Comparison of ENCODE assay signal across 19 cellular contexts in genomic region chr11:85828640-85828978, GRCh38. TPM values are rescaled to one million over a fixed set of nuclear protein-coding genes. Genes with fewer than 3 reads are reported as not detected.
DNase-seq lines count a peak whose midpoint lies in the region; ATAC-seq and TF ChIP-seq lines count a peak whose summit lies in the region.
"Had no signal": no experiment of that assay in that cellular context is flagged by ENCODE, and none has a peak within 500 bp of the region (broad histone marks: within the 10 kb centered on the region; RNA-seq: fewer than 3 reads in every experiment).

No MANE protein-coding gene starts in this region.

- H2AFZ ChIP-seq in IMR-90 (replicated peaks; ENCODE audit: low read length, poor library complexity) (no peak overlapping the region), smooth muscle cell (ENCODE audit: low read depth) (no peak overlapping the region)
- H2AFZ ChIP-seq: neural progenitor cell had no signal

- H3K4me3 ChIP-seq in IMR-90 (ENCODE audit: insufficient read depth, low read depth, low read length) (no peak overlapping the region), smooth muscle cell (no peak overlapping the region), ascending aorta (no peak overlapping the region)
- H3K4me3 ChIP-seq: neural progenitor cell, thyroid gland had no signal

- H2BK20ac ChIP-seq in IMR-90 (ENCODE audit: low read depth, low read length): peak overlapping the region; percentile 98

- no peaks in the 10 kb centered on the region for H3K79me2 ChIP-seq in smooth muscle cell (ENCODE audit: low read depth)

- H3K27ac ChIP-seq in IMR-90 (ENCODE audit: insufficient read depth, low read length) (peak overlapping the region; percentile 69), epithelial cell of prostate (peak overlapping the region; percentile 43), smooth muscle cell (ENCODE audit: low read depth) (peak overlapping the region; percentile 87), ascending aorta (no peak overlapping the region)
- H3K27ac ChIP-seq: neural progenitor cell, thyroid gland had no signal

- H3K36me3 ChIP-seq in IMR-90 (ENCODE audit: control insufficient read depth, insufficient read depth, low read length) (no peaks in the 10 kb centered on the region), smooth muscle cell (ENCODE audit: low read depth) (no peaks in the 10 kb centered on the region), ascending aorta (no peaks in the 10 kb centered on the region)
- H3K36me3 ChIP-seq: neural progenitor cell, thyroid gland had no signal

- peak overlapping the region; percentile 19; the same call in 1 of the 2 replicates for H3K23ac ChIP-seq in IMR-90 (ENCODE audit: low read depth, low read length)

- peaks cover 7% of the 10 kb centered on the region for H3F3A ChIP-seq in smooth muscle cell (ENCODE audit: low read depth)

- BruUV-seq in IMR-90 (replicated peaks; lab: Mats Ljungman, UMichigan): no TSS peak

- DNase-seq in NCI-H748 (lab: John Stamatoyannopoulos, UW; ENCODE audit: unreplicated experiment) (peak; percentile 5), NCI-H748 treated with DMSO at 0.1 percent for 48 hours (lab: John Stamatoyannopoulos, UW) (no peak), IMR-90 (no peak), epithelial cell of prostate (ENCODE audit: low read depth, low spot score) (no peak), smooth muscle cell (lab: John Stamatoyannopoulos, UW; ENCODE audit: unreplicated experiment) (no peak), kidney glomerular epithelial cell (lab: John Stamatoyannopoulos, UW) (no peak), ascending aorta (ENCODE audit: low spot score in 2 of 2) (no peak)
- DNase-seq: activated CD4-positive, CD25-positive, alpha-beta regulatory T cell treated with anti-CD3 and anti-CD28 coated beads, Interleukin-2, amount 50 U/mL, for 72 hours; activated CD8-positive, alpha-beta memory T cell treated with anti-CD3 and anti-CD28 coated beads, Interleukin-2, amount 10 ng/mL, durations not matched to agents 7 days and 5 days; activated gamma-delta T cell; CD8-positive, alpha-beta T cell; DND-41; GOT3; left colon; midbrain; NCI-H2029; thyroid gland had no signal

- CTCF ChIA-PET in IMR-90 (lab: Yijun Ruan, JAX): no interaction called here

- dilution Hi-C loops in IMR-90 (cut with HindIII; ENCODE audit: low sequenced_read_pairs, unreplicated experiment): no loop called here

- H3K4me2 ChIP-seq in IMR-90 (ENCODE audit: low read depth, low read length) (0 out of 2 replicates have a peak overlapping the region, but pooled peaks have one; percentile 1), smooth muscle cell (peak overlapping the region; percentile 32)
- H3K4me2 ChIP-seq: neural progenitor cell had no signal

- H2BK5ac ChIP-seq in IMR-90 (ENCODE audit: low read depth, low read length, poor library complexity, severe bottlenecking): peak overlapping the region; percentile 92

- H3K79me1 ChIP-seq in IMR-90 (ENCODE audit: low read depth in 1 of 2, low read length in 2 of 2): peaks cover 0 to 12% of the 10 kb centered on the region in 2 experiments; a peak in 2 of 4 replicates

- H3K9ac ChIP-seq in IMR-90 (ENCODE audit: low read depth, low read length) (no peak overlapping the region), smooth muscle cell (ENCODE audit: low read depth) (no peak overlapping the region)
- H3K9ac ChIP-seq: neural progenitor cell had no signal

- peak overlapping the region; percentile 69; the same call in 2 of the 3 replicates for H2BK15ac ChIP-seq in IMR-90 (ENCODE audit: low read depth, low read length)

- H2BK120ac ChIP-seq in IMR-90 (ENCODE audit: low read depth, low read length): peak overlapping the region; percentile 91

- no peak overlapping the region for H2AK9ac ChIP-seq in IMR-90 (replicated peaks; ENCODE audit: low read depth, low read length, poor library complexity)

- H2AK5ac ChIP-seq in IMR-90 (ENCODE audit: low read depth, low read length): peak overlapping the region; percentile 77

- peak overlapping the region; percentile 87 for H3K18ac ChIP-seq in IMR-90 (ENCODE audit: low read depth, low read length)

- no peak for TF ChIP-seq POLR2A in IMR-90 (IDR thresholded peaks at IDR 0.05; ENCODE audit: low read depth, low read length)

- H3K4ac ChIP-seq in IMR-90 (ENCODE audit: low read depth, low read length): peak overlapping the region; percentile 89

- peaks cover 4% of the 10 kb centered on the region; the same call in 1 of the 2 replicates for H4K20me1 ChIP-seq in IMR-90 (ENCODE audit: insufficient read depth, low read length)
- no peaks in the 10 kb centered on the region for H4K20me1 ChIP-seq in smooth muscle cell (ENCODE audit: low read depth)

- H3K4me1 ChIP-seq in IMR-90 (ENCODE audit: control insufficient read depth, insufficient read depth, low read length): peaks cover 28% of the 10 kb centered on the region
- H3K4me1 ChIP-seq in smooth muscle cell (ENCODE audit: low read depth): peaks cover 4% of the 10 kb centered on the region
- peaks cover 0 to 14% of the 10 kb centered on the region in 2 donors for H3K4me1 ChIP-seq in ascending aorta
- H3K4me1 ChIP-seq: neural progenitor cell had no signal

- ATAC-seq in IMR-90 (ENCODE audit: low read depth): no peak
- ATAC-seq in HG02798 (IDR thresholded peaks at IDR 0.05; ENCODE audit: poor library complexity, unreplicated experiment): no peak
- ATAC-seq: CD8-positive, alpha-beta T cell had no signal

- peak overlapping the region; percentile 62; the same call in 1 of the 2 replicates for H4K5ac ChIP-seq in IMR-90 (ENCODE audit: low read depth, low read length)

- TF ChIP-seq RAD21 in IMR-90 (IDR thresholded peaks at IDR 0.05; ENCODE audit: low read length): no peak

- H3K27me3 ChIP-seq in IMR-90 (ENCODE audit: control insufficient read depth, insufficient read depth, low read length): no peaks in the 10 kb centered on the region
- no peaks in the 10 kb centered on the region for H3K27me3 ChIP-seq in smooth muscle cell (ENCODE audit: low read depth)
- no peaks in the 10 kb centered on the region for H3K27me3 ChIP-seq in ascending aorta
- H3K27me3 ChIP-seq: neural progenitor cell, thyroid gland had no signal

- POLR2A ChIA-PET in IMR-90 (lab: Charles Lee; ENCODE audit: unreplicated experiment): interaction anchor here (0.6 kb wide), 1 partner anchor 190 kb away, joined by 4 read pairs; no protein-coding TSS in a partner anchor

- TF ChIP-seq CTCF in IMR-90 (conservative IDR thresholded peaks at IDR 0.05; ENCODE audit: low read depth, low read length): no peak
- TF ChIP-seq CTCF in smooth muscle cell (IDR thresholded peaks at IDR 0.05; ENCODE audit: borderline replicate concordance, insufficient read depth, poor library complexity, severe bottlenecking): no peak
- no peak for TF ChIP-seq CTCF in ascending aorta (IDR thresholded peaks at IDR 0.05)

- no CpG with 5 or more reads among the region's 1 CpG for whole genome bisulfite sequencing in IMR-90 (ENCODE audit: extremely low coverage in 2 of 2, insufficient read length in 1 of 2), 2 experiments
- 55% methylated on average over 1 of the region's 1 CpG for WGBS in smooth muscle cell (ENCODE audit: low lambda C conversion rate)

- H4K8ac ChIP-seq in IMR-90 (ENCODE audit: low read depth in 2 of 2, low read length in 2 of 2): peak overlapping the region; percentile 13 to 74; a peak in 3 of 4 replicates

- H4K91ac ChIP-seq in IMR-90 (ENCODE audit: insufficient read depth, low read depth, low read length): peak overlapping the region; percentile 93

- in situ Hi-C loops in IMR-90 (cut with MboI; ENCODE audit: low sequenced_read_pairs): loop anchor here (10.0 kb wide), 1 partner anchor 144 kb away; the partner anchor contains the start of gene CCDC89

- intact Hi-C loops in IMR-90 (cut with micrococcal nuclease): loop anchor here (2.0 kb wide), 2 partner anchors 110 to 134 kb away; no protein-coding TSS in a partner anchor
- intact Hi-C loops in ascending aorta (cut with DNase I): no loop called here

- H3K14ac ChIP-seq in IMR-90 (replicated peaks; ENCODE audit: low read depth, low read length): peak overlapping the region; percentile 87

- H3K56ac ChIP-seq in IMR-90 (ENCODE audit: extremely low read depth, insufficient read depth, low read length): no peak overlapping the region

- H3K9me1 ChIP-seq in IMR-90 (ENCODE audit: insufficient read depth, low read length): peaks cover 28% of the 10 kb centered on the region

- H3K9me3 ChIP-seq in IMR-90 (ENCODE audit: control insufficient read depth, insufficient read depth, low read length) (no peaks in the 10 kb centered on the region), smooth muscle cell (replicated peaks; ENCODE audit: low read depth) (no peaks in the 10 kb centered on the region), ascending aorta (no peaks in the 10 kb centered on the region)
- H3K9me3 ChIP-seq: thyroid gland had no signal

TF ChIP-seq in IMR-90, 13 proteins besides CTCF, POLR2A, EP300 and RAD21 (continues in another document):
- TF ChIP-seq RCOR1 (IDR thresholded peaks at IDR 0.05; ENCODE audit: insufficient replicate concordance, low read length) (no peak), MXI1 (IDR thresholded peaks at IDR 0.05; ENCODE audit: borderline replicate concordance, low read depth, low read length) (no peak), USF2 (IDR thresholded peaks at IDR 0.05; ENCODE audit: low read depth, low read length) (no peak), MAFK (IDR thresholded peaks at IDR 0.05; ENCODE audit: low read depth, low read length) (no peak), NFE2L2 (IDR thresholded peaks at IDR 0.05; ENCODE audit: low read depth, low read length) (no peak), FOS (IDR thresholded peaks at IDR 0.05; ENCODE audit: low read depth, low read length) (no peak), BHLHE40 (IDR thresholded peaks at IDR 0.05; ENCODE audit: low read depth, low read length) (no peak), RFX5 (IDR thresholded peaks at IDR 0.05; ENCODE audit: low read depth, low read length) (no peak)

RNA-seq across cellular contexts. Expression of gene SYTL2, which starts 17.7 kb away (rescaled TPM):
- 45.2 and 59.4 TPM in 2 replicates for total RNA-seq in IMR-90 (2012; rRNA removed)
- 49.5 and 70.0 TPM in 2 replicates for polyA plus RNA-seq in IMR-90 (2012; rRNA removed)
- polyA plus RNA-seq in IMR-90 (2012; cell fraction: cytosol; rRNA removed): 13.7 and 35.1 TPM in 2 replicates
- 31.2 and 414 TPM in 2 replicates for polyA plus RNA-seq in IMR-90 (2012; cell fraction: nucleus; rRNA removed; ENCODE audit: low replicate concordance)
- total RNA-seq in smooth muscle cell: 50.7 and 73.0 TPM in 2 replicates
- 7.2 and 10.4 TPM in 2 replicates for polyA plus RNA-seq in smooth muscle cell
- total RNA-seq in ascending aorta: 151 TPM

RNA-seq across cellular contexts. Expression of gene CCDC83, which starts 26.6 kb away (rescaled TPM):
- total RNA-seq in IMR-90 (2012; rRNA removed): not detected in 2 replicates
- polyA plus RNA-seq in IMR-90 (2012; rRNA removed): not detected in 2 replicates
- polyA plus RNA-seq in IMR-90 (2012; cell fraction: cytosol; rRNA removed): not detected in 2 replicates
- not detected in 2 replicates for polyA plus RNA-seq in IMR-90 (2012; cell fraction: nucleus; rRNA removed; ENCODE audit: low replicate concordance)
- total RNA-seq in smooth muscle cell: not detected in 2 replicates
- polyA plus RNA-seq in smooth muscle cell: 0.28 TPM in 1 of 2 replicates, not detected in the other
- total RNA-seq in ascending aorta: not detected
- total RNA-seq: activated CD8-positive, alpha-beta memory T cell treated with anti-CD3 and anti-CD28 coated beads, Interleukin-2, amount 10 ng/mL, durations not matched to agents 7 days and 5 days; CD8-positive, alpha-beta T cell; left colon; thyroid gland had no signal

Comparison
In these comparisons a context has a peak if more than half of its experiments do, and no peak if none do; other contexts are left out.
1. H3K27ac ChIP-seq: peak in IMR-90 (single experiment), epithelial cell of prostate (single experiment) and smooth muscle cell (single experiment); none in ascending aorta (0 of 2).